1 cellular context compared by ENCODE assay signal in genomic region chr2:215879977-215880940, GRCh38.
A peak's percentile ranks its signal among the peaks of the same experiment; 100 is the strongest.
TF ChIP-seq lines count a peak whose summit lies in the region.

No MANE protein-coding gene starts in this region.

TF ChIP-seq in HepG2, 621 proteins besides CTCF, POLR2A, EP300 and RAD21:
- 0 out of 2 replicates have a peak, but pooled peaks have one; percentile 11 for TF ChIP-seq ARID4A (CRISPR knock-in tag; IDR thresholded peaks at IDR 0.05; ENCODE audit: borderline replicate concordance)
- TF ChIP-seq MTF2 (CRISPR knock-in tag; IDR thresholded peaks at IDR 0.05; ENCODE audit: borderline replicate concordance), result no peak
